Comparison of ENCODE assay signal across 8 cellular contexts in genomic region chr6:149567194-149567586, GRCh38. TPM values are rescaled to one million over a fixed set of nuclear protein-coding genes. Genes with fewer than 3 reads are reported as not detected.
A peak's percentile ranks its signal among the peaks of the same experiment; 100 is the strongest.
DNase-seq lines count a peak whose midpoint lies in the region; ATAC-seq, FAIRE-seq and TF ChIP-seq lines count a peak whose summit lies in the region.

No MANE protein-coding gene starts in this region.

- H3K4me3 ChIP-seq in left ventricle myocardium inferior, result peak overlapping the region; percentile 100
- peak overlapping the region; percentile 99 for H3K4me3 ChIP-seq in K562
- H3K4me3 ChIP-seq in mesodermal cell (ENCODE audit: extremely low read depth, insufficient read depth, low read length, poor library complexity, severe bottlenecking), result peak overlapping the region; percentile 97
- H3K4me3 ChIP-seq in aorta (ENCODE audit: low read length in 2 of 2), result peak overlapping the region; percentile 61 to 96

- no peak for TF ChIP-seq CTCF in left ventricle myocardium inferior (IDR thresholded peaks at IDR 0.05; ENCODE audit: borderline replicate concordance)
- no peak for TF ChIP-seq CTCF in K562 (IDR thresholded peaks at IDR 0.05 in 2 of 3, conservative IDR thresholded peaks at IDR 0.05 in 1 of 3; ENCODE audit: insufficient read depth in 2 of 3, low read depth in 1 of 3, low read length in 3 of 3)

- peaks cover 37% of the 10 kb centered on the region for H3K4me1 ChIP-seq in left ventricle myocardium inferior
- peaks cover 6 to 17% of the 10 kb centered on the region in 2 experiments; a peak in 4 of 5 replicates for H3K4me1 ChIP-seq in K562 (replicated peaks in 1 of 2; ENCODE audit: control insufficient read depth in 2 of 2, insufficient read depth in 2 of 2, low read length in 2 of 2)
- no peaks in the 10 kb centered on the region for H3K4me1 ChIP-seq in mesodermal cell (ENCODE audit: control insufficient read depth, insufficient read depth, low read length, poor library complexity, severe bottlenecking)
- H3K4me1 ChIP-seq in aorta (ENCODE audit: control insufficient read depth in 1 of 2, insufficient read depth in 2 of 2, low read length in 2 of 2), result peaks cover 1 to 3% of the 10 kb centered on the region in 2 donors

- DNase-seq in left ventricle myocardium inferior (no peak), left ventricle myocardium superior (no peak), K562 (ENCODE audit: extremely low read depth in 1 of 4, low spot score in 3 of 4) (no peak), aorta (no peak), cerebellum (ENCODE audit: low spot score) (no peak), amniotic stem cell (lab: John Stamatoyannopoulos, UW) (no peak)

- TF ChIP-seq RAD21 in K562 (CRISPR knock-in tag; conservative IDR thresholded peaks at IDR 0.05 in 1 of 2, IDR thresholded peaks at IDR 0.05 in 1 of 2), result no peak

- no peaks in the 10 kb centered on the region for H3K27me3 ChIP-seq in left ventricle myocardium inferior (ENCODE audit: low read depth)
- H3K27me3 ChIP-seq in K562 (ENCODE audit: control insufficient read depth in 2 of 2, insufficient read depth in 2 of 2, low read length in 2 of 2), result no peaks in the 10 kb centered on the region
- H3K27me3 ChIP-seq in aorta (ENCODE audit: control insufficient read depth in 1 of 2, insufficient read depth in 2 of 2, low read length in 1 of 2), result no peaks in the 10 kb centered on the region

- intact Hi-C loops in left ventricle myocardium inferior (cut with micrococcal nuclease), result no loop called here
- intact Hi-C loops in left ventricle myocardium superior (cut with micrococcal nuclease), result no loop called here
- intact Hi-C loops in K562 (cut with micrococcal nuclease), result loop anchor here (5.0 to 10.0 kb wide), 4 partner anchors 150 to 438 kb away; partner anchors contain the start of genes LATS1 and LRP11
- intact Hi-C loops in aorta (cut with DNase I), result loop anchor here in 1 of 2 donors (10.0 kb wide), 1 partner anchor 358 kb away; the partner anchor contains the start of gene RAET1G

- H3K4me2 ChIP-seq in K562 (ENCODE audit: insufficient read depth, low read length), result peak overlapping the region; percentile 94

- no TSS peak for BruUV-seq in K562 (replicated peaks; lab: Mats Ljungman, UMichigan)

- peaks cover 4% of the 10 kb centered on the region; the same call in 1 of the 2 replicates for H4K20me1 ChIP-seq in K562 (replicated peaks; ENCODE audit: control insufficient read depth, insufficient read depth, low read length)

- 21% methylated on average over 12 of the region's 12 CpGs for WGBS in K562 (ENCODE audit: insufficient coverage, low coverage, missing lambda C conversion rate)
- WGBS in mesodermal cell (ENCODE audit: insufficient coverage in 2 of 2), 2 experiments, result 39 to 63% methylated on average over 8 to 9 of the region's 12 CpGs
- 34 to 39% methylated on average over 12 of the region's 12 CpGs for WGBS in aorta, 2 donors

- POLR2A ChIA-PET in K562 (lab: Yijun Ruan, JAX), result interaction anchor here (0.5 to 1.2 kb wide), 5 partner anchors 16 to 694 kb away, joined by 3 to 6 read pairs (median 3); no protein-coding TSS in a partner anchor

- CTCF ChIA-PET in K562 (lab: Yijun Ruan, JAX; ENCODE audit: low intra/inter-chr PET ratio), result no interaction called here

- in situ Hi-C loops in K562 (cut with MboI), result no loop called here

- TF ChIP-seq EP300 in K562 (IDR thresholded peaks at IDR 0.05; ENCODE audit: low read length), result no peak

- FAIRE-seq in K562 (lab: Jason Lieb, UNC), result no peak

- H3K27ac ChIP-seq in left ventricle myocardium inferior (replicated peaks) (peak overlapping the region; percentile 96), K562 (ENCODE audit: extremely low read depth, low read depth, low read length) (no peak overlapping the region; the same call in 2 of the 3 replicates), mesodermal cell (ENCODE audit: low read depth, low read length, severe bottlenecking) (no peak overlapping the region), aorta (ENCODE audit: low read depth in 1 of 2, low read length in 2 of 2) (no peak overlapping the region)

- H3K36me3 ChIP-seq in left ventricle myocardium inferior (no peaks in the 10 kb centered on the region), K562 (ENCODE audit: control insufficient read depth, insufficient read depth, low read length) (no peaks in the 10 kb centered on the region), mesodermal cell (ENCODE audit: control insufficient read depth, insufficient read depth, low read length) (no peaks in the 10 kb centered on the region), aorta (ENCODE audit: control insufficient read depth in 1 of 2, insufficient read depth in 2 of 2, low read length in 1 of 2) (no peaks in the 10 kb centered on the region)

- TF ChIP-seq POLR2A in K562 (conservative IDR thresholded peaks at IDR 0.05), result no peak

- H3K9ac ChIP-seq in K562 (ENCODE audit: insufficient read depth in 1 of 2, low read depth in 2 of 2, low read length in 2 of 2), result peak overlapping the region; percentile 79 to 97

- peak overlapping the region; percentile 91 for H2AFZ ChIP-seq in K562 (ENCODE audit: low read depth, low read length)

- ATAC-seq in left ventricle myocardium superior (no peak), K562 (no peak), aorta (ENCODE audit: low FRiP score) (no peak), HG02938 (IDR thresholded peaks at IDR 0.05; ENCODE audit: unreplicated experiment) (no peak)

- H3K9me3 ChIP-seq in left ventricle myocardium inferior (replicated peaks) (no peaks in the 10 kb centered on the region), K562 (replicated peaks; ENCODE audit: control insufficient read depth, insufficient read depth, low read depth, low read length) (no peaks in the 10 kb centered on the region), mesodermal cell (ENCODE audit: control insufficient read depth, low read length) (no peaks in the 10 kb centered on the region), aorta (ENCODE audit: control insufficient read depth, low read length) (no peaks in the 10 kb centered on the region)

- no peaks in the 10 kb centered on the region for H3K9me1 ChIP-seq in K562 (ENCODE audit: control insufficient read depth, insufficient read depth, low read length)

- H3K79me2 ChIP-seq in K562 (ENCODE audit: control insufficient read depth, insufficient read depth, low read length), result peaks cover 37% of the 10 kb centered on the region

TF ChIP-seq in K562, 482 proteins besides CTCF, POLR2A, EP300 and RAD21:
- TF ChIP-seq ZBED1 (IDR thresholded peaks at IDR 0.05) (0 out of 2 replicates have a peak, but pooled peaks have one; percentile 3), TCFL5 (CRISPR knock-in tag; conservative IDR thresholded peaks at IDR 0.05) (no peak), ZNF121 (CRISPR knock-in tag; conservative IDR thresholded peaks at IDR 0.05) (no peak), JUNB (CRISPR knock-in tag; conservative IDR thresholded peaks at IDR 0.05) (no peak)

RNA-seq across cellular contexts. Expression of gene GINM1, which starts 1.0 kb away (rescaled TPM):
- total RNA-seq in left ventricle myocardium inferior, result 52.0 TPM
- 55.2 TPM for total RNA-seq in left ventricle myocardium superior
- total RNA-seq in K562 (2011; cell fraction: chromatin; rRNA removed; ENCODE audit: low replicate concordance), result 11.6 and 25.2 TPM in 2 replicates
- 10.0 and 11.8 TPM in 2 replicates for total RNA-seq in K562 (2011; cell fraction: nucleolus; rRNA removed)
- total RNA-seq in K562 (2011; cell fraction: nucleoplasm; rRNA removed), result 15.3 and 19.5 TPM in 2 replicates
- 11.4 and 15.4 TPM in 2 replicates for total RNA-seq in K562 (2014; rRNA removed)
- total RNA-seq in K562 (2014; rRNA removed; fragmentation: Illumina TruSeq; extraction: Trizol), result 19.3 and 23.8 TPM in 2 replicates
- 16.2 and 16.5 TPM in 2 replicates for total RNA-seq in K562 (2015; rRNA removed; fragmentation: Illumina TruSeq; extraction: Trizol)
- total RNA-seq in K562 (2021), result 13.9 and 15.7 TPM in 2 replicates
- 11.6 and 14.2 TPM in 2 replicates for polyA plus RNA-seq in K562 (2011; rRNA removed)
- 3.3 and 5.5 TPM in 2 replicates for polyA plus RNA-seq in K562 (2011; cell fraction: cytosol; rRNA removed)
- polyA plus RNA-seq in K562 (2011; cell fraction: nucleus; rRNA removed), result 4.1 and 4.2 TPM in 2 replicates
- 13.8 and 23.0 TPM in 2 replicates for polyA plus RNA-seq in K562 (2012)
- 15.2 and 15.4 TPM in 2 replicates for polyA plus RNA-seq in K562 (2014; fragmentation: Illumina TruSeq; extraction: Trizol)
- 1 to 10 TPM; 5.0 to 6.1 TPM for polyA plus RNA-seq in K562 (2014; fragmentation: Nextera tagmentation; extraction: Ambion mirVana)
- 12.9 and 13.0 TPM in 2 replicates for polyA plus RNA-seq in K562 (2014; rRNA removed)
- 8.1 and 9.8 TPM in 2 replicates for polyA minus RNA-seq in K562 (2011; rRNA and poly(A)+ RNA removed)
- polyA minus RNA-seq in K562 (2011; cell fraction: cytosol; rRNA and poly(A)+ RNA removed), result 5.5 and 8.3 TPM in 2 replicates
- 2.8 and 3.6 TPM in 2 replicates for polyA minus RNA-seq in K562 (2011; cell fraction: nucleus; rRNA and poly(A)+ RNA removed)
- 36.3 TPM for polyA plus RNA-seq in mesodermal cell (2013, experiment 1 of 2)
- 41.6 TPM for polyA plus RNA-seq in mesodermal cell (2013, experiment 2 of 2)
- 10 to 100 TPM; 67.2 to 68.1 TPM for total RNA-seq in aorta
- polyA plus RNA-seq in aorta, result 10 to 100 TPM; 43.2 to 87.6 TPM
- total RNA-seq in cerebellum, result 31.5 TPM

RNA-seq across cellular contexts. Expression of gene PPIL4, which starts 21.3 kb away (rescaled TPM):
- total RNA-seq in left ventricle myocardium inferior, result 15.7 TPM
- 15.6 TPM for total RNA-seq in left ventricle myocardium superior
- 10.8 and 40.4 TPM in 2 replicates for total RNA-seq in K562 (2011; cell fraction: chromatin; rRNA removed; ENCODE audit: low replicate concordance)
- total RNA-seq in K562 (2011; cell fraction: nucleolus; rRNA removed), result 3.9 and 4.8 TPM in 2 replicates
- total RNA-seq in K562 (2011; cell fraction: nucleoplasm; rRNA removed), result 12.2 and 16.3 TPM in 2 replicates
- total RNA-seq in K562 (2014; rRNA removed), result 29.5 and 36.9 TPM in 2 replicates
- total RNA-seq in K562 (2014; rRNA removed; fragmentation: Illumina TruSeq; extraction: Trizol), result 53.7 and 59.5 TPM in 2 replicates
- 52.3 and 54.0 TPM in 2 replicates for total RNA-seq in K562 (2015; rRNA removed; fragmentation: Illumina TruSeq; extraction: Trizol)
- total RNA-seq in K562 (2021), result 26.9 and 29.1 TPM in 2 replicates
- polyA plus RNA-seq in K562 (2011; rRNA removed), result 11.7 and 14.5 TPM in 2 replicates
- 1.4 and 4.7 TPM in 2 replicates for polyA plus RNA-seq in K562 (2011; cell fraction: cytosol; rRNA removed)
- 4.0 and 8.9 TPM in 2 replicates for polyA plus RNA-seq in K562 (2011; cell fraction: nucleus; rRNA removed)
- polyA plus RNA-seq in K562 (2012), result 17.7 and 23.4 TPM in 2 replicates
- 34.9 and 45.9 TPM in 2 replicates for polyA plus RNA-seq in K562 (2014; fragmentation: Illumina TruSeq; extraction: Trizol)
- polyA plus RNA-seq in K562 (2014; fragmentation: Nextera tagmentation; extraction: Ambion mirVana), result 10 to 100 TPM; 48.5 to 55.2 TPM
- 26.4 and 32.2 TPM in 2 replicates for polyA plus RNA-seq in K562 (2014; rRNA removed)
- 20.1 and 25.6 TPM in 2 replicates for polyA minus RNA-seq in K562 (2011; rRNA and poly(A)+ RNA removed)
- polyA minus RNA-seq in K562 (2011; cell fraction: cytosol; rRNA and poly(A)+ RNA removed), result 11.4 and 13.6 TPM in 2 replicates
- 6.7 and 10.3 TPM in 2 replicates for polyA minus RNA-seq in K562 (2011; cell fraction: nucleus; rRNA and poly(A)+ RNA removed)
- polyA plus RNA-seq in mesodermal cell (2013, experiment 1 of 2), result 35.7 TPM
- 45.3 TPM for polyA plus RNA-seq in mesodermal cell (2013, experiment 2 of 2)
- total RNA-seq in aorta, result 10 to 100 TPM; 30.7 to 34.4 TPM
- 10 to 100 TPM; 15.7 to 18.5 TPM for polyA plus RNA-seq in aorta
- total RNA-seq in cerebellum, result 33.9 TPM
